ENCODE assay signal across 8 cellular contexts in genomic region chr1:26833432-26834405, GRCh38. TPM values are rescaled to one million over a fixed set of nuclear protein-coding genes. Genes with fewer than 3 reads are reported as not detected.
DNase-seq lines count a peak whose midpoint lies in the region; ATAC-seq and TF ChIP-seq lines count a peak whose summit lies in the region.

No MANE protein-coding gene starts in this region.

- H3K36me3 ChIP-seq in brain microvascular endothelial cell (replicated peaks) = peaks cover 46% of the 10 kb centered on the region

- peak; percentile 89 for DNase-seq in GM19238 (ENCODE audit: insufficient read length, low spot score)
- peak; percentile 85 for DNase-seq in activated CD4-positive, alpha-beta T cell treated with anti-CD3 and anti-CD28 coated beads for 48 hours
- DNase-seq in fibroblast of villous mesenchyme (ENCODE audit: low read depth) = peak; percentile 54
- DNase-seq in stimulated activated CD8-positive, alpha-beta memory T cell treated with anti-CD3 and anti-CD28 coated beads, Interleukin-15, amount 100 ng/mL, for 24 hours (ENCODE audit: low read depth) = peak; percentile 46
- no peak for DNase-seq in brain microvascular endothelial cell
- no peak for DNase-seq in HuH-7 (ENCODE audit: low spot score)
- no peak for DNase-seq in NCI-H1092 (lab: John Stamatoyannopoulos, UW)

- peak; percentile 83 for ATAC-seq in HG03159 (IDR thresholded peaks at IDR 0.05; ENCODE audit: unreplicated experiment)

- H3K27ac ChIP-seq in brain microvascular endothelial cell = no peak overlapping the region

- TF ChIP-seq CTCF in fibroblast of villous mesenchyme (IDR thresholded peaks at IDR 0.05; ENCODE audit: insufficient read depth, low read depth, low read length) (no peak), brain microvascular endothelial cell (IDR thresholded peaks at IDR 0.05; ENCODE audit: low read depth, low read length, missing control alignments) (no peak)

- no peak overlapping the region for H3K4me3 ChIP-seq in fibroblast of villous mesenchyme (ENCODE audit: low read depth, low read length)
- no peak overlapping the region for H3K4me3 ChIP-seq in brain microvascular endothelial cell (ENCODE audit: low read depth, low read length)

- in situ Hi-C loops in brain microvascular endothelial cell (cut with HindIII; ENCODE audit: low pct_ligation_motif_present, low sequenced_read_pairs) = no loop called here

- H3K27me3 ChIP-seq in brain microvascular endothelial cell (replicated peaks) = no peaks in the 10 kb centered on the region

RNA-seq across cellular contexts. Expression of gene ZDHHC18, which starts 7.2 kb away (rescaled TPM):
- 10.3 and 16.4 TPM in 2 replicates for total RNA-seq in fibroblast of villous mesenchyme

RNA-seq across cellular contexts. Expression of gene SFN, which starts 29.2 kb away (rescaled TPM):
- total RNA-seq in fibroblast of villous mesenchyme = 0.32 and 0.43 TPM in 2 replicates

RNA-seq across cellular contexts. Expression of gene PIGV, which starts 46.0 kb away (rescaled TPM):
- total RNA-seq in fibroblast of villous mesenchyme = 10.3 and 16.8 TPM in 2 replicates

RNA-seq across cellular contexts. Expression of gene GPN2, which starts 56.4 kb away (rescaled TPM):
- 9.5 and 11.9 TPM in 2 replicates for total RNA-seq in fibroblast of villous mesenchyme

Comparison
In these comparisons a context has a peak if more than half of its experiments do, and no peak if none do; other contexts are left out.
1. DNase-seq: peak in GM19238 (single experiment), activated CD4-positive, alpha-beta T cell treated with anti-CD3 and anti-CD28 coated beads for 48 hours (single experiment), fibroblast of villous mesenchyme (single experiment) and stimulated activated CD8-positive, alpha-beta memory T cell treated with anti-CD3 and anti-CD28 coated beads, Interleukin-15, amount 100 ng/mL, for 24 hours (single experiment); none in brain microvascular endothelial cell (single experiment), HuH-7 (single experiment) and NCI-H1092 (single experiment).